ENCODE assay signal across 19 cellular contexts in the genomic region with DNA sequence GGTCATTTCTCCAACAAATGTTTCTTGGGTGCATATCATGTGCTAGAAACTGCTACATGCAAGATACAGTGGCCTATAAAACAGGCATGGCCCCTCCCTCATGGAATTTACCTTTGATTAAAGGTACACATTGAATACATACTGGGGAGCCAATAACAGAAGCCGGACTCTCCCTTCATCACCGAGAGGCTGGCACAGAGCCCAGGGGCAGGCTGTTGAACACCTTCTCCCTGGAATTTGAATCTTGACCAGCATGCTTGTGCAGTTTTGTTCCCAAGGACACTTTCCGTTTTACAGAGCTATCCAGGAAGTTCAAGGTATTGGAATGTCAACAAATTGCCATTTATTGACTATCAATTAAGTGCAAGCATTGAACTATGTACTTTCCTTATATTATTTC. TPM values are rescaled to one million over a fixed set of nuclear protein-coding genes. Genes with fewer than 3 reads are reported as not detected.
A peak's percentile ranks its signal among the peaks of the same experiment; 100 is the strongest.
DNase-seq lines count a peak whose midpoint lies in the region; ATAC-seq and TF ChIP-seq lines count a peak whose summit lies in the region.
"Had no signal": no experiment of that assay in that cellular context is flagged by ENCODE, and none has a peak within 500 bp of the region (broad histone marks: within the 10 kb centered on the region; RNA-seq: fewer than 3 reads in every experiment).

No MANE protein-coding gene starts in this region.

- H2BK15ac ChIP-seq in mesenchymal stem cell (ENCODE audit: low read depth, poor library complexity, severe bottlenecking): no peak overlapping the region

- TF ChIP-seq POLR2A in esophagus muscularis mucosa (IDR thresholded peaks at IDR 0.05; ENCODE audit: low read depth): no peak

- no peak overlapping the region for H2AFZ ChIP-seq in mesenchymal stem cell (ENCODE audit: low read depth, low read length)

- WGBS in esophagus muscularis mucosa: 44% methylated on average over 3 of the region's 3 CpGs
- WGBS in mesenchymal stem cell: 73% methylated on average over 2 of the region's 3 CpGs

- peak overlapping the region; percentile 75 for H4K8ac ChIP-seq in mesenchymal stem cell (ENCODE audit: low read length)

- H3K4me1 ChIP-seq in esophagus muscularis mucosa: peaks cover 22 to 36% (median 24%) of the 10 kb centered on the region in 4 donors
- peaks cover 4% of the 10 kb centered on the region for H3K4me1 ChIP-seq in mesenchymal stem cell (ENCODE audit: control insufficient read depth, insufficient read depth, low read depth, low read length)
- H3K4me1 ChIP-seq in upper lobe of right lung: peaks cover 3% of the 10 kb centered on the region
- H3K4me1 ChIP-seq: A549; BLaER1 treated with 17β-estradiol and CSF1 and Interleukin-3, amounts not matched to agents 10 nM and 100 nM; SJCRH30 had no signal

- peak; percentile 6 for TF ChIP-seq EP300 in esophagus muscularis mucosa (IDR thresholded peaks at IDR 0.05)

- no peaks in the 10 kb centered on the region for H3K27me3 ChIP-seq in esophagus muscularis mucosa
- no peaks in the 10 kb centered on the region for H3K27me3 ChIP-seq in mesenchymal stem cell (ENCODE audit: control insufficient read depth in 1 of 2, insufficient read depth in 1 of 2, low read length in 2 of 2)
- H3K27me3 ChIP-seq in upper lobe of right lung: no peaks in the 10 kb centered on the region
- H3K27me3 ChIP-seq: BLaER1 treated with 17β-estradiol and CSF1 and Interleukin-3, amounts not matched to agents 10 nM and 100 nM; SJCRH30 had no signal

- intact Hi-C loops in Right ventricle myocardium superior (cut with DNase I) (no loop called here), Right ventricle myocardium inferior (cut with DNase I) (no loop called here), esophagus muscularis mucosa (cut with DNase I) (no loop called here), upper lobe of right lung (cut with DNase I) (no loop called here)

- H3K79me1 ChIP-seq in mesenchymal stem cell (replicated peaks; ENCODE audit: low read length, poor library complexity, severe bottlenecking): no peaks in the 10 kb centered on the region

- no peak overlapping the region for H4K91ac ChIP-seq in mesenchymal stem cell (ENCODE audit: low read length)

- ATAC-seq in Right ventricle myocardium superior (ENCODE audit: poor library complexity): peak; percentile 21
- no peak for ATAC-seq in Right ventricle myocardium inferior
- peak; percentile 61 for ATAC-seq in upper lobe of right lung
- ATAC-seq: A549; activated T-cell treated with anti-CD3 and anti-CD28 coated beads, Interleukin-2, amount 50 U/mL, for 72 hours; T-helper 17 cell had no signal

- no peak overlapping the region for H3K4me2 ChIP-seq in mesenchymal stem cell (ENCODE audit: low read length, poor library complexity, severe bottlenecking)
- H3K4me2 ChIP-seq: A549; BLaER1 treated with 17β-estradiol and CSF1 and Interleukin-3, amounts not matched to agents 10 nM and 100 nM had no signal

- H2BK120ac ChIP-seq in mesenchymal stem cell (ENCODE audit: low read depth, low read length): no peak overlapping the region

- no peak overlapping the region for H3K23ac ChIP-seq in mesenchymal stem cell (ENCODE audit: low read length in 2 of 2)

- H3K9me3 ChIP-seq in esophagus muscularis mucosa (no peaks in the 10 kb centered on the region), mesenchymal stem cell (ENCODE audit: control insufficient read depth, low read length) (no peaks in the 10 kb centered on the region), upper lobe of right lung (no peaks in the 10 kb centered on the region)
- H3K9me3 ChIP-seq: A549; BLaER1 treated with 17β-estradiol and CSF1 and Interleukin-3, amounts not matched to agents 10 nM and 100 nM; SJCRH30 had no signal

- H3K9ac ChIP-seq in mesenchymal stem cell (ENCODE audit: low read length): no peak overlapping the region
- H3K9ac ChIP-seq: BLaER1 treated with 17β-estradiol and CSF1 and Interleukin-3, amounts not matched to agents 10 nM and 100 nM had no signal

- H3K27ac ChIP-seq in esophagus muscularis mucosa (replicated peaks in 1 of 4): peak overlapping the region in 2 of 4 donors; percentile 17 to 24
- peak overlapping the region; percentile 46 for H3K27ac ChIP-seq in mesenchymal stem cell (ENCODE audit: low read length, poor library complexity, severe bottlenecking)
- no peak overlapping the region for H3K27ac ChIP-seq in upper lobe of right lung
- H3K27ac ChIP-seq: A549; BLaER1 treated with 17β-estradiol and CSF1 and Interleukin-3, amounts not matched to agents 10 nM and 100 nM; SJCRH30 had no signal

- no peak overlapping the region for H3K14ac ChIP-seq in mesenchymal stem cell (ENCODE audit: low read length in 2 of 2)

- DNase-seq in Right ventricle myocardium superior: peak; percentile 58
- no peak for DNase-seq in Right ventricle myocardium inferior (ENCODE audit: missing footprints)
- no peak for DNase-seq in esophagus muscularis mucosa (ENCODE audit: extremely low spot score)
- DNase-seq in mesenchymal stem cell: no peak
- DNase-seq in upper lobe of right lung: peak; percentile 76
- DNase-seq in glomerular visceral epithelial cell (ENCODE audit: extremely low spot score): no peak
- DNase-seq in GM19238 (ENCODE audit: insufficient read length, low spot score): no peak
- DNase-seq in NCI-H2171 treated with DMSO at 0.1 percent for 48 hours (lab: John Stamatoyannopoulos, UW): no peak
- DNase-seq: activated B cell treated with CpG ODN at 0.5 μM for 24 hours; activated naive CD8-positive, alpha-beta T cell treated with anti-CD3 and anti-CD28 coated beads for 36 hours; activated T-cell treated with anti-CD3 and anti-CD28 coated beads, Interleukin-2, amount 50 U/mL, for 72 hours; MM.1S; NCI-H2081; NCI-H524 treated with DMSO at 0.1 percent for 48 hours; SJCRH30; T-helper 17 cell had no signal

- H3K4ac ChIP-seq in mesenchymal stem cell (ENCODE audit: low read depth in 1 of 2, low read length in 2 of 2): no peak overlapping the region

- H2BK12ac ChIP-seq in mesenchymal stem cell (ENCODE audit: low read length in 2 of 2): no peak overlapping the region

- H2AK5ac ChIP-seq in mesenchymal stem cell (ENCODE audit: low read length, severe bottlenecking): no peak overlapping the region

- H2BK5ac ChIP-seq in mesenchymal stem cell (ENCODE audit: low read depth, low read length, poor library complexity, severe bottlenecking): no peak overlapping the region

- H3K18ac ChIP-seq in mesenchymal stem cell (ENCODE audit: low read depth in 1 of 2, low read length in 2 of 2): peak overlapping the region in 1 of 2 experiments; percentile 28

- H3K4me3 ChIP-seq in esophagus muscularis mucosa: no peak overlapping the region
- H3K4me3 ChIP-seq in mesenchymal stem cell (ENCODE audit: insufficient read depth in 1 of 2, low read depth in 1 of 2, low read length in 2 of 2): no peak overlapping the region
- H3K4me3 ChIP-seq in upper lobe of right lung: no peak overlapping the region
- H3K4me3 ChIP-seq: A549; BLaER1 treated with 17β-estradiol and CSF1 and Interleukin-3, amounts not matched to agents 10 nM and 100 nM; SJCRH30 had no signal

- no peak for TF ChIP-seq CTCF in esophagus muscularis mucosa (IDR thresholded peaks at IDR 0.05)
- no peak for TF ChIP-seq CTCF in upper lobe of right lung (IDR thresholded peaks at IDR 0.05)

- no peaks in the 10 kb centered on the region for H3K36me3 ChIP-seq in esophagus muscularis mucosa
- no peaks in the 10 kb centered on the region for H3K36me3 ChIP-seq in mesenchymal stem cell (ENCODE audit: control insufficient read depth in 1 of 2, insufficient read depth in 2 of 2, low read depth in 1 of 2, low read length in 2 of 2)
- H3K36me3 ChIP-seq in upper lobe of right lung: no peaks in the 10 kb centered on the region
- H3K36me3 ChIP-seq: BLaER1 treated with 17β-estradiol and CSF1 and Interleukin-3, amounts not matched to agents 10 nM and 100 nM; SJCRH30 had no signal

RNA-seq across cellular contexts. Expression of gene PPARGC1A, which starts 33.2 kb away (rescaled TPM):
- total RNA-seq in Right ventricle myocardium superior (82.8 TPM), Right ventricle myocardium inferior (77.5 TPM), esophagus muscularis mucosa (10 to 100 TPM; 13.8 to 22.8 (median 17.1) TPM), upper lobe of right lung (14.2 TPM)
- polyA plus RNA-seq in mesenchymal stem cell (2013, experiment 1 of 2): 1.0 TPM
- polyA plus RNA-seq in mesenchymal stem cell (2013, experiment 2 of 2): 1.7 TPM
- total RNA-seq: activated B cell treated with CpG ODN at 0.5 μM for 24 hours; activated naive CD8-positive, alpha-beta T cell treated with anti-CD3 and anti-CD28 coated beads for 36 hours; activated T-cell treated with anti-CD3 and anti-CD28 coated beads, Interleukin-2, amount 50 U/mL, for 72 hours; pulmonary artery endothelial cell; T-helper 17 cell had no signal

Comparison
In these comparisons a context has a peak if more than half of its experiments do, and no peak if none do; other contexts are left out.
1. DNase-seq: peak in Right ventricle myocardium superior (single experiment) and upper lobe of right lung (single experiment); none in Right ventricle myocardium inferior (single experiment), esophagus muscularis mucosa (single experiment), mesenchymal stem cell (single experiment), glomerular visceral epithelial cell (single experiment), GM19238 (single experiment) and NCI-H2171 treated with DMSO at 0.1 percent for 48 hours (single experiment).